8 cellular contexts compared by ENCODE assay signal in genomic region chr16:90046971-90047713, GRCh38. TPM values are rescaled to one million over a fixed set of nuclear protein-coding genes. Genes with fewer than 3 reads are reported as not detected.
DNase-seq lines count a peak whose midpoint lies in the region; ATAC-seq and TF ChIP-seq lines count a peak whose summit lies in the region.

No MANE protein-coding gene starts in this region.

- H3K4me1 Mint-ChIP-seq in HFFc6 (ENCODE audit: low read depth) = no peaks in the 10 kb centered on the region
- H3K4me1 Mint-ChIP-seq in immature natural killer cell = peaks cover 14 to 16% of the 10 kb centered on the region in 2 donors

- peak; percentile 11 to 36 (median 33) for TF ChIP-seq POLR2A in body of pancreas (IDR thresholded peaks at IDR 0.05)

- DNase-seq in HFFc6 (peak; percentile 35), body of pancreas (peak; percentile 68 to 87 (median 83)), immature natural killer cell (peak in 2 of 3 donors; percentile 11 to 17)
- no peak for DNase-seq in stimulated activated CD4-positive, alpha-beta T cell treated with anti-CD3 and anti-CD28 coated beads, Interleukin-4, amount 100 ng/mL, for 24 hours

- H3K36me3 ChIP-seq in body of pancreas (replicated peaks in 1 of 2; ENCODE audit: insufficient read depth in 1 of 2, low read depth in 2 of 2) = no peaks in the 10 kb centered on the region

- H3K9me3 ChIP-seq in body of pancreas = no peaks in the 10 kb centered on the region

- peaks cover 17% of the 10 kb centered on the region for H3K4me1 ChIP-seq in body of pancreas

- intact Hi-C loops in body of pancreas (cut with DNase I) = no loop called here

- peaks cover 7% of the 10 kb centered on the region for H3K27me3 Mint-ChIP-seq in HFFc6 (ENCODE audit: insufficient read depth)
- H3K27me3 Mint-ChIP-seq in immature natural killer cell (ENCODE audit: low read depth in 3 of 3) = peaks cover 15 to 26% (median 19%) of the 10 kb centered on the region in 3 donors

- 2 to 3% methylated on average over 7 to 37 of the region's 40 CpGs for WGBS in body of pancreas, 2 donors

- ATAC-seq in body of pancreas (peak; percentile 67), HG02588 (IDR thresholded peaks at IDR 0.05; ENCODE audit: unreplicated experiment) (no peak), GM19351 (IDR thresholded peaks at IDR 0.05; ENCODE audit: unreplicated experiment) (no peak), HG02852 (IDR thresholded peaks at IDR 0.05; ENCODE audit: unreplicated experiment) (no peak)

- H3K9me3 Mint-ChIP-seq in HFFc6 = 0 out of 2 replicates have a peak, but pooled peaks cover 4% of the 10 kb centered on the region
- no peaks in the 10 kb centered on the region for H3K9me3 Mint-ChIP-seq in immature natural killer cell

- peak overlapping the region in 1 of 4 donors; percentile 32 for H3K27ac ChIP-seq in body of pancreas
- peak overlapping the region in 6 of 21 experiments; percentile 22 to 73 (median 38) for H3K27ac ChIP-seq in skin epidermis

- TF ChIP-seq CTCF in HFFc6 (IDR thresholded peaks at IDR 0.05) (no peak), body of pancreas (IDR thresholded peaks at IDR 0.05) (no peak)

- H3K36me3 Mint-ChIP-seq in HFFc6 (ENCODE audit: low read depth) (peaks cover 3% of the 10 kb centered on the region; the same call in 1 of the 2 replicates), immature natural killer cell (no peaks in the 10 kb centered on the region)

- H3K27me3 ChIP-seq in body of pancreas = no peaks in the 10 kb centered on the region

- peak overlapping the region; percentile 1 to 33 for H3K4me3 ChIP-seq in body of pancreas
- H3K4me3 ChIP-seq in skin epidermis = peak overlapping the region in 6 of 7 experiments; percentile 2 to 34 (median 17)

- H3K27ac Mint-ChIP-seq in HFFc6 (no peak overlapping the region), immature natural killer cell (peak overlapping the region in 1 of 6 donors; percentile 59)

- H3K4me3 Mint-ChIP-seq in HFFc6 = no peak overlapping the region
- H3K4me3 Mint-ChIP-seq in immature natural killer cell = peak overlapping the region in 3 of 5 donors; percentile 17 to 54 (median 21)

RNA-seq across cellular contexts. Expression of gene DBNDD1, which starts 27.9 kb away (rescaled TPM):
- 1 to 10 TPM; 1.9 to 2.6 (median 2.1) TPM for total RNA-seq in HFFc6 (2021; fragmentation: NEBNext Ultra II Directional; extraction: Animal tissue kit (Norgen Biotek cat#: 25700))
- 10 to 100 TPM; 10.9 to 14.8 TPM for total RNA-seq in body of pancreas
- polyA plus RNA-seq in immature natural killer cell = not detected

RNA-seq across cellular contexts. Expression of gene PRDM7, which starts 30.0 kb away (rescaled TPM):
- not detected for total RNA-seq in HFFc6 (2021; fragmentation: NEBNext Ultra II Directional; extraction: Animal tissue kit (Norgen Biotek cat#: 25700))
- not detected for total RNA-seq in body of pancreas
- not detected for polyA plus RNA-seq in immature natural killer cell
